Comparison of ENCODE assay signal across 26 cellular contexts in genomic region chr22:48798281-48799226, GRCh38.
"Had no signal": no experiment of that assay in that cellular context is flagged by ENCODE, and none has a peak within 500 bp of the region (broad histone marks: within the 10 kb centered on the region; RNA-seq: fewer than 3 reads in every experiment).

No MANE protein-coding gene starts in this region.

- H3K4me3 ChIP-seq: body of pancreas, colonic mucosa, gastrocnemius medialis, lower lobe of right lung, right atrium auricular region, spleen, suprapubic skin, tibial nerve had no signal

- FAIRE-seq: kidney had no signal

- H3K9ac ChIP-seq: parathyroid adenoma had no signal

- H3K27me3 ChIP-seq: body of pancreas, colonic mucosa, gastrocnemius medialis, neutrophil, right atrium auricular region, tibial nerve had no signal

- H2AFZ ChIP-seq: parathyroid adenoma had no signal

- H3K27ac ChIP-seq: body of pancreas, colonic mucosa, gastrocnemius medialis, lower lobe of right lung, neutrophil, parathyroid adenoma, right atrium auricular region, spleen, suprapubic skin, tibial nerve had no signal

- H3K79me2 ChIP-seq: parathyroid adenoma had no signal

- DNase-seq: activated CD4-positive, alpha-beta memory T cell treated with anti-CD3 and anti-CD28 coated beads for 36 hours; activated CD4-positive, alpha-beta T cell treated with anti-CD3 and anti-CD28 coated beads, Interleukin-2, amount 10 ng/mL, durations not matched to agents 24 days and 14 days; activated CD4-positive, CD25-positive, alpha-beta regulatory T cell treated with anti-CD3 and anti-CD28 coated beads, Interleukin-2, amount 50 U/mL, for 72 hours; activated naive CD4-positive, alpha-beta T cell treated with Interleukin-2 at 50 U/mL for 16 hours; activated T-cell treated with anti-CD3 and anti-CD28 coated beads, Interleukin-2, amount 50 U/mL, for 48 hours; body of pancreas; cerebellar nuclear complex; colonic mucosa; effector memory CD4-positive, alpha-beta T cell; gastrocnemius medialis; glutamatergic neuron; hippocampal formation; kidney; left colon; lower lobe of right lung; mesenchymal stem cell; stimulated activated naive CD4-positive, alpha-beta T cell; T-helper 17 cell; T1000 had no signal

- H3K9me3 ChIP-seq: body of pancreas, colonic mucosa, gastrocnemius medialis, lower lobe of right lung, neutrophil, right atrium auricular region, spleen, suprapubic skin, tibial nerve had no signal

- H3K4me1 ChIP-seq: body of pancreas, colonic mucosa, gastrocnemius medialis, lower lobe of right lung, parathyroid adenoma, right atrium auricular region, spleen had no signal

- ATAC-seq: body of pancreas; gastrocnemius medialis; left colon; lower lobe of right lung; natural killer cell treated with Interleukin-12 subunit alpha and Interleukin-12 subunit beta and Interleukin-15 and Interleukin-18, amount 100 ng/mL, for 72 hours; T-helper 17 cell had no signal

- H3K36me3 ChIP-seq: colonic mucosa, gastrocnemius medialis, lower lobe of right lung, neutrophil, right atrium auricular region, spleen, suprapubic skin, tibial nerve had no signal
